In genomic region chr15:47822066-47822465, GRCh38 we compare ENCODE assay signal across 17 cellular contexts.
DNase-seq lines count a peak whose midpoint lies in the region; ATAC-seq and TF ChIP-seq lines count a peak whose summit lies in the region.
"Had no signal": no experiment of that assay in that cellular context is flagged by ENCODE, and none has a peak within 500 bp of the region (broad histone marks: within the 10 kb centered on the region; RNA-seq: fewer than 3 reads in every experiment).

No MANE protein-coding gene starts in this region.

- peaks cover 7% of the 10 kb centered on the region for H3K4me1 ChIP-seq in parathyroid adenoma
- H3K4me1 ChIP-seq in stomach, result peaks cover 0 to 30% (median 8%) of the 10 kb centered on the region in 4 donors
- H3K4me1 ChIP-seq in hepatocyte (ENCODE audit: insufficient read depth), result peaks cover 8% of the 10 kb centered on the region
- H3K4me1 ChIP-seq: Peyer's patch had no signal

- DNase-seq in Caki2 (ENCODE audit: low read depth) (peak; percentile 40), left kidney (ENCODE audit: low read depth, low spot score) (peak; percentile 72), stomach (no peak), hepatocyte (ENCODE audit: low spot score) (no peak), NCI-H187 treated with DMSO at 0.1 percent for 48 hours (lab: John Stamatoyannopoulos, UW) (no peak)
- DNase-seq: ACHN; CD8-positive, alpha-beta memory T cell; H9; MM.1S; NCI-H1105; NCI-H1694 treated with DMSO at 0.1 percent for 48 hours; NCI-H774; Peyer's patch; SHP77 treated with DMSO at 0.1 percent for 48 hours had no signal

- H3K27ac ChIP-seq in VCaP, result peak overlapping the region; percentile 51
- H3K27ac ChIP-seq in parathyroid adenoma, result peak overlapping the region; percentile 42
- no peak overlapping the region for H3K27ac ChIP-seq in stomach
- no peak overlapping the region for H3K27ac ChIP-seq in hepatocyte
- H3K27ac ChIP-seq: Peyer's patch had no signal

- TF ChIP-seq EP300 in stomach (IDR thresholded peaks at IDR 0.05), result no peak

- H3K36me3 ChIP-seq in parathyroid adenoma (ENCODE audit: control insufficient read depth, insufficient read depth, low read length) (no peaks in the 10 kb centered on the region), stomach (no peaks in the 10 kb centered on the region), hepatocyte (replicated peaks; ENCODE audit: insufficient read depth, low read depth) (no peaks in the 10 kb centered on the region)
- H3K36me3 ChIP-seq: Peyer's patch had no signal

- H4K20me1 ChIP-seq in hepatocyte (ENCODE audit: insufficient read depth, poor library complexity, severe bottlenecking), result no peaks in the 10 kb centered on the region

- no peak overlapping the region for H3K9ac ChIP-seq in parathyroid adenoma

- TF ChIP-seq CTCF in VCaP (conservative IDR thresholded peaks at IDR 0.05) (no peak), parathyroid adenoma (IDR thresholded peaks at IDR 0.05) (no peak), stomach (IDR thresholded peaks at IDR 0.05) (no peak), hepatocyte (IDR thresholded peaks at IDR 0.05; ENCODE audit: poor library complexity) (no peak)

- H3K4me3 ChIP-seq in parathyroid adenoma (ENCODE audit: low read depth, low read length) (no peak overlapping the region), stomach (no peak overlapping the region), hepatocyte (no peak overlapping the region)
- H3K4me3 ChIP-seq: Peyer's patch had no signal

- H2AFZ ChIP-seq in parathyroid adenoma (peak overlapping the region; percentile 45), hepatocyte (no peak overlapping the region)

- no peak for ATAC-seq in GM21723 (IDR thresholded peaks at IDR 0.05; ENCODE audit: unreplicated experiment)

- H3K9me2 ChIP-seq in hepatocyte (replicated peaks; ENCODE audit: insufficient read depth), result no peaks in the 10 kb centered on the region

- TF ChIP-seq POLR2A in stomach (IDR thresholded peaks at IDR 0.05), result no peak

- peak overlapping the region; percentile 24 for H3K4me2 ChIP-seq in parathyroid adenoma (ENCODE audit: low read length)
- H3K4me2 ChIP-seq in hepatocyte, result no peak overlapping the region

- no peaks in the 10 kb centered on the region for H3K9me3 ChIP-seq in parathyroid adenoma (ENCODE audit: control insufficient read depth, low read length)
- no peaks in the 10 kb centered on the region for H3K9me3 ChIP-seq in stomach
- H3K9me3 ChIP-seq in hepatocyte (ENCODE audit: low read depth), result no peaks in the 10 kb centered on the region
- H3K9me3 ChIP-seq: Peyer's patch had no signal

- no peaks in the 10 kb centered on the region for H3K27me3 ChIP-seq in parathyroid adenoma (ENCODE audit: control insufficient read depth, insufficient read depth, low read length)
- H3K27me3 ChIP-seq in stomach, result no peaks in the 10 kb centered on the region
- H3K27me3 ChIP-seq in hepatocyte, result no peaks in the 10 kb centered on the region
- H3K27me3 ChIP-seq: Peyer's patch had no signal

- intact Hi-C loops in stomach (cut with DNase I; ENCODE audit: low total_unique reads), result no loop called here

- 58 to 74% (median 69%) methylated on average over 4 of the region's 4 CpGs for WGBS in stomach, 5 donors
- 71% methylated on average over 4 of the region's 4 CpGs for WGBS in hepatocyte (ENCODE audit: low lambda C conversion rate, missing lambda C conversion rate)

- H3K79me2 ChIP-seq in parathyroid adenoma (no peaks in the 10 kb centered on the region), hepatocyte (no peaks in the 10 kb centered on the region)

- in situ Hi-C loops in Caki2 (cut with HindIII; ENCODE audit: low pct_unique_long_range_greater_than_20kb, low sequenced_read_pairs), result no loop called here

Comparison
In these comparisons a context has a peak if more than half of its experiments do, and no peak if none do; other contexts are left out.
1. DNase-seq: peak in Caki2 (single experiment) and left kidney (single experiment); none in stomach (single experiment), hepatocyte (single experiment) and NCI-H187 treated with DMSO at 0.1 percent for 48 hours (single experiment).
2. H3K27ac ChIP-seq: peak in VCaP (single experiment) and parathyroid adenoma (single experiment); none in stomach (0 of 5) and hepatocyte (single experiment).